10 cellular contexts compared by ENCODE assay signal in genomic region chr5:138234651-138235050, GRCh38. TPM values are rescaled to one million over a fixed set of nuclear protein-coding genes. Genes with fewer than 3 reads are reported as not detected.
"Had no signal": no experiment of that assay in that cellular context is flagged by ENCODE, and none has a peak within 500 bp of the region (broad histone marks: within the 10 kb centered on the region; RNA-seq: fewer than 3 reads in every experiment).

No MANE protein-coding gene starts in this region.

- H3K27ac ChIP-seq: GM23248 had no signal

- H3K36me3 ChIP-seq: HAP-1 had no signal

- ATAC-seq: HCT116 had no signal

- H2AFZ ChIP-seq: GM23248 had no signal

- H3K9ac ChIP-seq: GM23248 had no signal

- DNase-seq: GM23248, GOT3, H7, KG1 had no signal

- H3K4me3 ChIP-seq: GM23248, HAP-1 had no signal

- FAIRE-seq: HTR-8/SVneo had no signal

- H3K9me3 ChIP-seq: HAP-1 had no signal

RNA-seq across cellular contexts. Expression of gene GFRA3, which starts 39.8 kb away (rescaled TPM):
- total RNA-seq: GM23248, H4, HT-29 had no signal
- polyA plus RNA-seq: GM23248, IgD-negative memory B cell had no signal

RNA-seq across cellular contexts. Expression of gene KIF20A, which starts 55.7 kb away (rescaled TPM):
- polyA plus RNA-seq: IgD-negative memory B cell had no signal
